6 cellular contexts compared by ENCODE assay signal in the genomic region with DNA sequence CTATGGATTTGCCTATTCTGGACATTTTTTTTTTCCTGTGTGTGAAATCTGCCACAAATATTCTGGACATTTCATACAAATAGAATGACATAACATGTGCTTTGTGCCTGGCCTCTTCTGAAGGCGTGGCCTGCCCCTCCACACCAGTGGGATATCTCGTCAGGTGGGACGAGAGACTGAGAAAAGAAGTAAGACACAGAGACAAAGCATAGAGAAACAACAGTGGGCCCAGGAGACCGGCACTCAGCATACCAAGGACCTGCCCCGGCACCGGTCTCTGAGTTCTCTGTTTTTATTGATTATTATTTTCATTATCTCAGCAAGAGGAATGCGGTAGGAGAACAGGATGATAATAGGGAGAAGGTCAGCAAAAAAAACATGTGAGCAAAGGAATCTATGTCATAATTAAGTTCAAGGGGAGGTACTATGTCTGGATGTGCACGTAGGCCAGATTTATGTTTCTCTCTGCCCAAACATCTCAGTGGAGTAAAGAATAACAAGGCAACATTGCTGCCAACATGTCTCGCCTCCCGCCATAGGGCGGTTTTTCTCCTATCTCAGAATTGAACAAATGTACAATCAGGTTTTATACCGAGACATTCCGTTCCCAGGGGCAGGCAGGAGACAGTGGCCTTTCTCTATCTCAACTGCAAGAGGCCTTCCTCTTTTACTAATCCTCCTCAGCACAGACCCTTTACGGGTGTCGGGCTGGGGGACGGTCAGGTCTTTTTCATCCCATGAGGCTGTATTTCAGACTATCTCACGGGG. TPM values are rescaled to one million over a fixed set of nuclear protein-coding genes. Genes with fewer than 3 reads are reported as not detected.
"Had no signal": no experiment of that assay in that cellular context is flagged by ENCODE, and none has a peak within 500 bp of the region (broad histone marks: within the 10 kb centered on the region; RNA-seq: fewer than 3 reads in every experiment).

No MANE protein-coding gene starts in this region.

RNA-seq across cellular contexts. Expression of a gene that starts 48.5 kb away (rescaled TPM):
- total RNA-seq: K562, M059J, PC-3, Peyer's patch, SJSA1 had no signal
- polyA plus RNA-seq: K562, SK-N-SH had no signal
